8 cellular contexts compared by ENCODE assay signal in genomic region chr19:12156254-12157058, GRCh38. TPM values are rescaled to one million over a fixed set of nuclear protein-coding genes. Genes with fewer than 3 reads are reported as not detected.
A peak's percentile ranks its signal among the peaks of the same experiment; 100 is the strongest.
DNase-seq lines count a peak whose midpoint lies in the region; ATAC-seq and TF ChIP-seq lines count a peak whose summit lies in the region.

Gene ZNF625 (minus strand): TSS chr19:12156734. CDS start chr19:12156558, 176 bp downstream.

- peaks cover 6 to 26% (median 18%) of the 10 kb centered on the region in 3 donors for H3K4me1 Mint-ChIP-seq in naive B cell

- H3K36me3 Mint-ChIP-seq in naive B cell = no peaks in the 10 kb centered on the region

- no peaks in the 10 kb centered on the region for H3K27me3 ChIP-seq in thyroid gland

- peak in 1 of 2 donors; percentile 91 for TF ChIP-seq POLR2A in thyroid gland (IDR thresholded peaks at IDR 0.05)

- ATAC-seq in HG02973 (IDR thresholded peaks at IDR 0.05; ENCODE audit: unreplicated experiment) (peak; percentile 70), naive B cell (ENCODE audit: low read depth in 2 of 2) (peak; percentile 66 to 83)

- H3K9me3 ChIP-seq in thyroid gland = no peaks in the 10 kb centered on the region

- peak within 1 kb of the TSS; percentile 58 to 99 (median 74) for H3K4me3 ChIP-seq in thyroid gland (replicated peaks in 1 of 3)

- peak within 1 kb of the TSS in 4 of 6 donors; percentile 33 to 93 (median 72) for H3K27ac Mint-ChIP-seq in naive B cell

- H3K4me3 Mint-ChIP-seq in naive B cell = peak within 1 kb of the TSS; percentile 93 to 97 (median 94)

- H3K27ac ChIP-seq in thyroid gland = peak within 1 kb of the TSS; percentile 78 to 92 (median 79)

- no peaks in the 10 kb centered on the region for H3K27me3 Mint-ChIP-seq in naive B cell

- no peak for TF ChIP-seq CTCF in thyroid gland (IDR thresholded peaks at IDR 0.05)

- WGBS in thyroid gland, 2 donors = 1% methylated on average over 22 to 45 of the region's 57 CpGs

- H3K4me1 ChIP-seq in thyroid gland = peaks cover 6 to 13% of the 10 kb centered on the region in 2 donors

- H3K9me3 Mint-ChIP-seq in naive B cell = no peaks in the 10 kb centered on the region

- peak; percentile 68 for DNase-seq in activated effector memory CD4-positive, alpha-beta T cell treated with anti-CD3 and anti-CD28 coated beads, Interleukin-2, amount 50 U/mL, for 16 hours
- DNase-seq in activated effector memory CD4-positive, alpha-beta T cell treated with Interleukin-2 at 50 U/mL for 16 hours = no peak
- peak; percentile 85 for DNase-seq in NCI-H446 treated with DMSO at 0.1 percent for 48 hours (lab: John Stamatoyannopoulos, UW)
- DNase-seq in activated T-cell treated with anti-CD3 and anti-CD28 coated beads, Interleukin-2, amount 50 U/mL, for 48 hours = peak; percentile 65 to 73
- DNase-seq in fibroblast of the conjunctiva (ENCODE audit: low read depth) = peak; percentile 66
- DNase-seq in naive B cell = peak; percentile 19
- DNase-seq in thyroid gland = peak; percentile 96 to 97

- no peaks in the 10 kb centered on the region for H3K36me3 ChIP-seq in thyroid gland

- intact Hi-C loops in thyroid gland (cut with DNase I) = no loop called here

RNA-seq across cellular contexts. Expression of gene ZNF625, which starts in this region (rescaled TPM):
- polyA plus RNA-seq in naive B cell (ENCODE audit: low read depth in 6 of 6) = 1 to 10 TPM in 2 of 6 donors, under 1 TPM in 3, not detected in 1; 0.47 to 1.2 (median 0.95) TPM
- total RNA-seq in thyroid gland = 10 to 100 TPM in 3 of 4 donors, 1 to 10 TPM in 1; 5.5 to 12.2 (median 11.5) TPM
